Comparison of ENCODE assay signal across 8 cellular contexts in the genomic region with DNA sequence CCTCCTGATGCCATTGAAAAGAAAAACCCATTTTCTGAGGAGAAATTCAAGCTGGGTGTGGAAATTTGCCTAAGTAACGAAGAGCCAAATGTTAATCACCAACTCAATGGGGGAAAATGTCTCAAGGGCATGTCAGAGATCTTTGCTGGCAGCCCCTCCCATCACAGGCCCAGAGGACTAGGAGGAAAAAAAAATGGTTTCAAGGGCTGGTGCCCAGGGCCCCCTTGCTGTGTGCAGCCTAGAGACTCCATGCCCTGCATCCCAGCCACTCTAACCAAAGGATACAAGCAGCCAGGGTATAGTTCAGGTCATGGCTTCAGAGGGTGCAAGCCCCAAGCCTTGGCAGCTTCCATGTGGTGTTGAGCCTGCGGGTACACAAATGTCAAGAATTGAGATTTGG.
"Had no signal": no experiment of that assay in that cellular context is flagged by ENCODE, and none has a peak within 500 bp of the region (broad histone marks: within the 10 kb centered on the region; RNA-seq: fewer than 3 reads in every experiment).

No MANE protein-coding gene starts in this region.

- H3K4me3 ChIP-seq: GM12878 had no signal

- FAIRE-seq: G401.6, GM12878, GM12891, GM12892, GM18507, GM19239 had no signal

- DNase-seq: GDM1, GF-D8 had no signal

- ATAC-seq: GM12878 had no signal
